In the genomic region with DNA sequence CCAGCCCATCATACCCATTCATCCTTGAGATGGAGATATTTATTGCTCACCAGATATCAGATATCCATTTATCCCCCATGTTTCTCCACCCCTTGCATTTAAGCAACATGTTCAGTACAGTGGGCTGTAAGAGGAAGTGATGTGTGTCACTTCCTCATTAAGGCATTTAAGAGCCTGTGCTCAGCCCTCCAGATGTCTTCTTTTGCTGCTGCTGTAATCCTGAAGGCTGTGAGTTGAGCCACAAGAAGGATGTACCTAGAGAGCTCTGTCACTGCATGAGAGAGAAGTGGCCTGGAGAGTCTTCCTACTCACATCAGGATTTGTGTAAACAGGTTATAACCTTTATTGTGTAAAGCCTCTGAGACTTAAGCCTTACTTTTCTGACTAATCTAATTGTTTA, we compare ENCODE assay signal across 10 cellular contexts.
A peak's percentile ranks its signal among the peaks of the same experiment; 100 is the strongest.
DNase-seq lines count a peak whose midpoint lies in the region; ATAC-seq, FAIRE-seq and TF ChIP-seq lines count a peak whose summit lies in the region.
"Had no signal": no experiment of that assay in that cellular context is flagged by ENCODE, and none has a peak within 500 bp of the region (broad histone marks: within the 10 kb centered on the region; RNA-seq: fewer than 3 reads in every experiment).

No MANE protein-coding gene starts in this region.

- no peaks in the 10 kb centered on the region for H4K20me1 ChIP-seq in keratinocyte (ENCODE audit: control insufficient read depth, extremely low read depth, insufficient read depth, low read length)

- H2AFZ ChIP-seq in keratinocyte (ENCODE audit: control insufficient read depth, low read length) = peak overlapping the region; percentile 28

- TF ChIP-seq CTCF in keratinocyte (optimal IDR thresholded peaks at IDR 0.05 in 1 of 3, IDR thresholded peaks at IDR 0.05 in 1 of 3, conservative IDR thresholded peaks at IDR 0.05 in 1 of 3; ENCODE audit: extremely low read depth in 1 of 3, insufficient read depth in 2 of 3, low read length in 3 of 3) (no peak), suprapubic skin (IDR thresholded peaks at IDR 0.05) (no peak)

- H3K4me3 ChIP-seq in keratinocyte (ENCODE audit: control insufficient read depth in 2 of 3, extremely low read depth in 1 of 3, insufficient read depth in 2 of 3, low read depth in 1 of 3, low read length in 3 of 3) = no peak overlapping the region
- H3K4me3 ChIP-seq in suprapubic skin = no peak overlapping the region
- H3K4me3 ChIP-seq: mucosa of descending colon had no signal

- dilution Hi-C loops in keratinocyte (cut with MboI; ENCODE audit: extremely low pct_ligation_motif_present, low sequenced_read_pairs) = no loop called here

- TF ChIP-seq POLR2A in suprapubic skin (IDR thresholded peaks at IDR 0.05) = no peak

- H3K4me2 ChIP-seq in keratinocyte (ENCODE audit: control insufficient read depth, extremely low read depth, insufficient read depth, low read depth, low read length) = no peak overlapping the region

- peak; percentile 44 for FAIRE-seq in keratinocyte (lab: Jason Lieb, UNC)

- no peaks in the 10 kb centered on the region for H3K79me2 ChIP-seq in keratinocyte (ENCODE audit: control insufficient read depth, insufficient read depth, low read length)

- no peaks in the 10 kb centered on the region for H3K9me3 ChIP-seq in keratinocyte (ENCODE audit: control insufficient read depth, low read depth, low read length)
- H3K9me3 ChIP-seq in suprapubic skin = no peaks in the 10 kb centered on the region
- H3K9me3 ChIP-seq: mucosa of descending colon had no signal

- H3K27ac ChIP-seq in keratinocyte (ENCODE audit: control insufficient read depth, insufficient read depth, low read length) = no peak overlapping the region
- no peak overlapping the region for H3K27ac ChIP-seq in suprapubic skin

- no peak for TF ChIP-seq EP300 in suprapubic skin (IDR thresholded peaks at IDR 0.05)

- H3K27me3 ChIP-seq in keratinocyte (ENCODE audit: control insufficient read depth, extremely low read depth, insufficient read depth, low read length) = no peaks in the 10 kb centered on the region
- H3K27me3 ChIP-seq in suprapubic skin = no peaks in the 10 kb centered on the region

- H3K4me1 ChIP-seq in keratinocyte (ENCODE audit: control insufficient read depth, extremely low read depth, insufficient read depth, low read length) (no peaks in the 10 kb centered on the region), suprapubic skin (no peaks in the 10 kb centered on the region)

- no peaks in the 10 kb centered on the region for H3K36me3 ChIP-seq in keratinocyte (ENCODE audit: control insufficient read depth in 2 of 2, extremely low read depth in 1 of 2, insufficient read depth in 2 of 2, low read length in 2 of 2)
- H3K36me3 ChIP-seq in suprapubic skin = no peaks in the 10 kb centered on the region

- peak; percentile 89 for ATAC-seq in GM18868 (IDR thresholded peaks at IDR 0.05; ENCODE audit: unreplicated experiment)
- ATAC-seq in HG02885 (IDR thresholded peaks at IDR 0.05; ENCODE audit: poor library complexity, unreplicated experiment) = peak; percentile 76
- no peak for ATAC-seq in left colon
- ATAC-seq: mucosa of descending colon had no signal

- DNase-seq in NOMO-1 treated with dmso at 0.1 percent for 144 hours (lab: John Stamatoyannopoulos, UW; ENCODE audit: unreplicated experiment) = peak; percentile 79
- no peak for DNase-seq in keratinocyte (ENCODE audit: low read depth, low spot score)
- DNase-seq in SW480 (ENCODE audit: low spot score) = no peak
- DNase-seq in AG08396 (ENCODE audit: low spot score) = no peak
- DNase-seq in suprapubic skin (ENCODE audit: low spot score in 2 of 2) = no peak
- DNase-seq in left colon = no peak
- DNase-seq: activated effector memory CD4-positive, alpha-beta T cell treated with anti-CD3 and anti-CD28 coated beads, Interleukin-2, amount 50 U/mL, for 16 hours had no signal

- H3K9me1 ChIP-seq in keratinocyte (ENCODE audit: control insufficient read depth, extremely low read depth, insufficient read depth, low read length) = no peaks in the 10 kb centered on the region

- intact Hi-C loops in left colon (cut with DNase I, micrococcal nuclease) = no loop called here

- no peak overlapping the region for H3K9ac ChIP-seq in keratinocyte (ENCODE audit: control insufficient read depth, extremely low read depth, insufficient read depth, low read length)
